23 cellular contexts compared by ENCODE assay signal in the genomic region with DNA sequence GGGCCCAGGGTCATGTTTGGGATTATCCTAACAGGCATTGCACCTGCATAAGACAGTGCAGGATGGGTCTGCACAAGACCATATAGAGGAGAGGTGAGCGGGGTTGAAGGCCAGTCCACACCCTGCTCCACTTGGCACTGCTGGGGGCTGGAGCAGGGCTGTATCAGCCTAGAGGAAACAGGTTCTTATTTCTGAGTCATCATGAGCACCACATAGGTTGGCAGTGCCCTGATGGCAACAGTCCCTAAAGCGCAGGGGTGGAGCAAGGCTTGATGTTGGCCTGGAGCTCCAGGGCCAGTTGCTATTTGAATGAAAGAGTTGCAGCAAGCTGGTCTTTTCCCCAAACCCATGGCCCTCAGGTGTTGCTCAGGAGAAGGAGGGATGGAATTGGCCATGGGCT. TPM values are rescaled to one million over a fixed set of nuclear protein-coding genes. Genes with fewer than 3 reads are reported as not detected.
DNase-seq lines count a peak whose midpoint lies in the region; ATAC-seq, FAIRE-seq and TF ChIP-seq lines count a peak whose summit lies in the region.
"Had no signal": no experiment of that assay in that cellular context is flagged by ENCODE, and none has a peak within 500 bp of the region (broad histone marks: within the 10 kb centered on the region; RNA-seq: fewer than 3 reads in every experiment).

No MANE protein-coding gene starts in this region.

- no peaks in the 10 kb centered on the region for H3K4me1 ChIP-seq in RWPE2 (ENCODE audit: insufficient read depth, poor library complexity, severe bottlenecking)
- peaks cover 0 to 5% of the 10 kb centered on the region in 2 donors for H3K4me1 ChIP-seq in small intestine (ENCODE audit: control insufficient read depth in 2 of 2, insufficient read depth in 1 of 2, low read depth in 1 of 2, low read length in 1 of 2)
- H3K4me1 ChIP-seq: ascending aorta, prostate gland had no signal

- WGBS in small intestine, 3 donors: 27 to 70% (median 49%) methylated on average over 2 of the region's 2 CpGs

- no peak for TF ChIP-seq CTCF in RWPE2 (IDR thresholded peaks at IDR 0.05; ENCODE audit: poor library complexity, severe bottlenecking)

- FAIRE-seq in small intestine (lab: Jason Lieb, UNC): no peak
- FAIRE-seq: frontal cortex, GM19239, kidney, RCC 7860 had no signal

- intact Hi-C loops in left colon (cut with DNase I, micrococcal nuclease): loop anchor here (5.0 to 10.0 kb wide), 3 partner anchors 76 to 154 kb away; a partner anchor contains a TSS

- H3K27ac ChIP-seq in RWPE2 (ENCODE audit: poor library complexity, severe bottlenecking): no peak overlapping the region
- peak overlapping the region; percentile 82 to 90 for H3K27ac ChIP-seq in small intestine (ENCODE audit: low read depth in 1 of 2, low read length in 1 of 2)
- H3K27ac ChIP-seq: ascending aorta, dorsolateral prefrontal cortex, prostate gland, vagina had no signal

- H3K9me3 ChIP-seq in RWPE2 (ENCODE audit: severe bottlenecking): no peaks in the 10 kb centered on the region
- H3K9me3 ChIP-seq in small intestine (ENCODE audit: control insufficient read depth, low read depth): no peaks in the 10 kb centered on the region
- H3K9me3 ChIP-seq: ascending aorta, prostate gland, vagina had no signal

- H3K27me3 ChIP-seq in RWPE2 (ENCODE audit: insufficient read depth, poor library complexity, severe bottlenecking) (no peaks in the 10 kb centered on the region), small intestine (ENCODE audit: control insufficient read depth in 2 of 2, insufficient read depth in 2 of 2, low read length in 2 of 2) (no peaks in the 10 kb centered on the region), H7 (ENCODE audit: control insufficient read depth, insufficient read depth, low read length) (no peaks in the 10 kb centered on the region; the same call in 1 of the 2 replicates)
- H3K27me3 ChIP-seq: ascending aorta, dorsolateral prefrontal cortex, vagina had no signal

- H3K4me3 ChIP-seq in RWPE2 (ENCODE audit: severe bottlenecking) (no peak overlapping the region), small intestine (ENCODE audit: low read depth in 1 of 2, low read length in 2 of 2) (no peak overlapping the region), H7 (ENCODE audit: insufficient read depth, low read depth, low read length) (no peak overlapping the region)
- H3K4me3 ChIP-seq: ascending aorta, dorsolateral prefrontal cortex, prostate gland, vagina had no signal

- ATAC-seq in RWPE2 (ENCODE audit: low read depth) (peak; percentile 24; the same call in 2 of the 3 replicates), left colon (peak; percentile 76)
- ATAC-seq: activated naive CD4-positive, alpha-beta T cell treated with anti-CD3 and anti-CD28 coated beads, Interleukin-2, amount 50 U/mL, for 72 hours; activated T-helper 17 cell treated with anti-CD3 and anti-CD28 coated beads, Interleukin-2, amount 50 U/mL, for 72 hours had no signal

- H3K36me3 ChIP-seq in RWPE2 (ENCODE audit: low read depth) (no peaks in the 10 kb centered on the region), small intestine (ENCODE audit: control insufficient read depth in 2 of 2, insufficient read depth in 2 of 2, low read length in 2 of 2) (no peaks in the 10 kb centered on the region), H7 (replicated peaks; ENCODE audit: control insufficient read depth, insufficient read depth, low read length) (no peaks in the 10 kb centered on the region)
- H3K36me3 ChIP-seq: ascending aorta, prostate gland, vagina had no signal

- DNase-seq in LoVo (ENCODE audit: low spot score): peak; percentile 43
- no peak for DNase-seq in RWPE2 (ENCODE audit: low spot score)
- DNase-seq in left colon: peak; percentile 76 to 91
- DNase-seq in small intestine: peak; percentile 95
- DNase-seq in T-helper 9 cell: no peak
- DNase-seq in D341Med (ENCODE audit: low spot score): no peak
- DNase-seq in H7: no peak
- DNase-seq: activated CD8-positive, alpha-beta memory T cell treated with anti-CD3 and anti-CD28 coated beads, Interleukin-2, amount 50 U/mL, for 4 hours; CD4-positive, CD25-positive, alpha-beta regulatory T cell; DMS 273 treated with DMSO at 0.1 percent for 48 hours; dorsolateral prefrontal cortex; GDM1; kidney; NK-92 treated with Interleukin-12 subunit alpha and Interleukin-12 subunit beta, amount 100 ng/mL, for 24 hours; T-helper 2 cell had no signal

RNA-seq across cellular contexts. Expression of a gene that starts 29.8 kb away (rescaled TPM):
- total RNA-seq in left colon: 10 to 100 TPM; 11.1 to 20.2 TPM
- polyA plus RNA-seq in small intestine: 1 to 10 TPM; 1.0 to 8.1 (median 7.2) TPM
- 0.24 and 0.37 TPM in 2 replicates for total RNA-seq in H7 (2014; rRNA removed; shearing (Covaris generic))
- total RNA-seq: ascending aorta had no signal

RNA-seq across cellular contexts. Expression of a gene that starts 47.3 kb away (rescaled TPM):
- 1 to 10 TPM; 1.4 to 3.0 TPM for total RNA-seq in left colon
- polyA plus RNA-seq in small intestine: 1 to 10 TPM; 1.0 to 3.5 (median 3.4) TPM
- not detected in 2 replicates for total RNA-seq in H7 (2014; rRNA removed; shearing (Covaris generic))
- total RNA-seq: ascending aorta; CD4-positive, CD25-positive, alpha-beta regulatory T cell; vagina had no signal
- polyA plus RNA-seq: CD4-positive, CD25-positive, alpha-beta regulatory T cell had no signal

Comparison
In these comparisons a context has a peak if more than half of its experiments do, and no peak if none do; other contexts are left out.
1. DNase-seq: peak in LoVo (single experiment), left colon (2 of 2) and small intestine (single experiment); none in RWPE2 (single experiment), T-helper 9 cell (single experiment), D341Med (single experiment) and H7 (single experiment).